In the genomic region with DNA sequence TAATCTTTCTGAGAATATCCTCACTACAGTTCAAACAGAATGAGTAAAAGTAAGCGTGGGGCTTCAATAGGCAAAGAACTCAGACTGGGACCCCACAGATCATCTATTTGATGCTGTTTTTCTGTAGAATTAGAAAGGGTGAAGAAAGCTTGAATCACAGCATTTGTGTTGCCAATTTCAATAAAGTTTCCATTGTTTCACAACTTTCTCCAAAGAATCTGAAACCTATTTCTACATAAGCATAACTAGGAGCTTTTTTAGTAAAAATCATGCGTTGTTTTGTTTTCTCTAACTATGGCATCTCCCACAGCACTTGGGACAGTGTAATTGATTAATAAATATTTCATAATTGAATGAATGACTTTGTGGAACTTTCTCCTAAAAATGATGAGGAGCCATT, we compare ENCODE assay signal across 24 cellular contexts. TPM values are rescaled to one million over a fixed set of nuclear protein-coding genes. Genes with fewer than 3 reads are reported as not detected.
DNase-seq lines count a peak whose midpoint lies in the region; ATAC-seq, FAIRE-seq and TF ChIP-seq lines count a peak whose summit lies in the region.
"Had no signal": no experiment of that assay in that cellular context is flagged by ENCODE, and none has a peak within 500 bp of the region (broad histone marks: within the 10 kb centered on the region; RNA-seq: fewer than 3 reads in every experiment).

No MANE protein-coding gene starts in this region.

- dilution Hi-C loops in IMR-90 (cut with HindIII; ENCODE audit: low sequenced_read_pairs, unreplicated experiment) = no loop called here

- no TSS peak for BruUV-seq in IMR-90 (replicated peaks; lab: Mats Ljungman, UMichigan)

- H4K91ac ChIP-seq in IMR-90 (ENCODE audit: insufficient read depth, low read depth, low read length) (no peak overlapping the region), H1 (replicated peaks; ENCODE audit: insufficient read length, low read length) (no peak overlapping the region)

- H4K5ac ChIP-seq in IMR-90 (ENCODE audit: low read depth, low read length) (no peak overlapping the region), H1 (ENCODE audit: insufficient read length, low read depth, low read length) (no peak overlapping the region)

- no peak overlapping the region for H3K9ac ChIP-seq in IMR-90 (ENCODE audit: low read depth, low read length)
- H3K9ac ChIP-seq in H1 (replicated peaks in 1 of 4; ENCODE audit: extremely low read depth in 1 of 4, low read depth in 3 of 4, low read length in 3 of 4) = no peak overlapping the region

- H3K9me1 ChIP-seq in IMR-90 (ENCODE audit: insufficient read depth, low read length) = no peaks in the 10 kb centered on the region; the same call in 1 of the 2 replicates

- no peak overlapping the region for H4K8ac ChIP-seq in IMR-90 (ENCODE audit: low read depth in 2 of 2, low read length in 2 of 2)
- H4K8ac ChIP-seq in H1 (ENCODE audit: extremely low read depth, insufficient read depth, low read length) = no peak overlapping the region

- peaks cover 5% of the 10 kb centered on the region for H3K4me1 ChIP-seq in IMR-90 (ENCODE audit: control insufficient read depth, insufficient read depth, low read length)
- 0 out of 7 replicates have a peak, but pooled peaks cover 0 to 2% (median 0%) of the 10 kb centered on the region in 4 experiments for H3K4me1 ChIP-seq in H1 (replicated peaks in 1 of 4; ENCODE audit: control insufficient read depth in 3 of 4, insufficient read depth in 4 of 4, low read length in 3 of 4)
- H3K4me1 ChIP-seq in vagina = peaks cover 8% of the 10 kb centered on the region
- H3K4me1 ChIP-seq: HAP-1 had no signal

- H3K27me3 ChIP-seq in IMR-90 (ENCODE audit: control insufficient read depth, insufficient read depth, low read length) = no peaks in the 10 kb centered on the region
- H3K27me3 ChIP-seq in H1 (replicated peaks in 1 of 4; ENCODE audit: control insufficient read depth in 3 of 4, extremely low read depth in 1 of 4, insufficient read depth in 3 of 4, low read length in 3 of 4) = no peaks in the 10 kb centered on the region
- H3K27me3 ChIP-seq in vagina = no peaks in the 10 kb centered on the region

- no peaks in the 10 kb centered on the region; the same call in 1 of the 2 replicates for H3K23me2 ChIP-seq in H1 (ENCODE audit: low read depth, low read length)

- ATAC-seq in IMR-90 (ENCODE audit: low read depth) = no peak
- no peak for ATAC-seq in HG02938 (IDR thresholded peaks at IDR 0.05; ENCODE audit: unreplicated experiment)
- ATAC-seq: GM23338 had no signal

- in situ Hi-C loops in IMR-90 (cut with MboI; ENCODE audit: low sequenced_read_pairs) = no loop called here

- CTCF ChIA-PET in IMR-90 (lab: Yijun Ruan, JAX) (no interaction called here), H1 (lab: Charles Lee; ENCODE audit: partially characterized antibody) (interaction anchor here (1.0 kb wide), 1 partner anchor 306 kb away, joined by 6 read pairs; no protein-coding TSS in a partner anchor)

- no peak overlapping the region for H3K56ac ChIP-seq in IMR-90 (ENCODE audit: extremely low read depth, insufficient read depth, low read length)
- H3K56ac ChIP-seq in H1 (replicated peaks; ENCODE audit: insufficient read length, low read depth, low read length) = no peak overlapping the region

- H3K9me3 ChIP-seq in IMR-90 (ENCODE audit: control insufficient read depth, insufficient read depth, low read length) (no peaks in the 10 kb centered on the region), H1 (ENCODE audit: insufficient read depth in 2 of 2, low read depth in 1 of 2, low read length in 1 of 2) (peaks cover 2 to 4% of the 10 kb centered on the region in 2 experiments; a peak in 1 of 4 replicates), vagina (no peaks in the 10 kb centered on the region)
- H3K9me3 ChIP-seq: HAP-1 had no signal

- no peak overlapping the region for H3K14ac ChIP-seq in IMR-90 (replicated peaks; ENCODE audit: low read depth, low read length)
- no peak overlapping the region for H3K14ac ChIP-seq in H1 (ENCODE audit: insufficient read length)

- H2BK5ac ChIP-seq in IMR-90 (ENCODE audit: low read depth, low read length, poor library complexity, severe bottlenecking) (no peak overlapping the region), H1 (ENCODE audit: low read depth, low read length) (no peak overlapping the region)

- H3K23ac ChIP-seq in IMR-90 (ENCODE audit: low read depth, low read length) = no peak overlapping the region
- no peak overlapping the region for H3K23ac ChIP-seq in H1 (ENCODE audit: insufficient read length)

- H3K4ac ChIP-seq in IMR-90 (ENCODE audit: low read depth, low read length) = no peak overlapping the region
- no peak overlapping the region for H3K4ac ChIP-seq in H1 (replicated peaks; ENCODE audit: insufficient read length, low read depth, low read length)

- peak overlapping the region; percentile 42; the same call in 2 of the 3 replicates for H2BK15ac ChIP-seq in IMR-90 (ENCODE audit: low read depth, low read length)
- H2BK15ac ChIP-seq in H1 (ENCODE audit: low read length) = no peak overlapping the region

- TF ChIP-seq RAD21 in IMR-90 (IDR thresholded peaks at IDR 0.05; ENCODE audit: low read length) (no peak), H1 (IDR thresholded peaks at IDR 0.05 in 1 of 2, conservative IDR thresholded peaks at IDR 0.05 in 1 of 2; ENCODE audit: low read depth in 2 of 2, low read length in 2 of 2) (no peak)

- no peak for FAIRE-seq in H1 (lab: Jason Lieb, UNC)
- FAIRE-seq: A204.1, GM18507 had no signal

- WGBS in IMR-90 (ENCODE audit: extremely low coverage in 2 of 2, insufficient read length in 1 of 2), 2 experiments = no CpG with 5 or more reads among the region's 2 CpGs
- 93% methylated on average over 2 of the region's 2 CpGs; no CpG with 5 or more reads in 1 of the 2 experiments for WGBS in H1 (ENCODE audit: extremely low coverage in 1 of 2, insufficient coverage in 1 of 2, insufficient read length in 1 of 2, insufficient replicate concordance in 2 of 2, low coverage in 1 of 2, low lambda C conversion rate in 2 of 2, missing lambda C conversion rate in 1 of 2), 2 experiments

- H3K79me1 ChIP-seq in IMR-90 (ENCODE audit: low read depth in 1 of 2, low read length in 2 of 2) (no peaks in the 10 kb centered on the region), H1 (ENCODE audit: low read depth, low read length) (no peaks in the 10 kb centered on the region)

- intact Hi-C loops in IMR-90 (cut with micrococcal nuclease) = no loop called here
- intact Hi-C loops in vagina (cut with DNase I) = no loop called here

- H2BK120ac ChIP-seq in IMR-90 (ENCODE audit: low read depth, low read length) (peak overlapping the region; percentile 65; the same call in 1 of the 2 replicates), H1 (replicated peaks; ENCODE audit: low read depth, low read length) (no peak overlapping the region)

- no peak overlapping the region for H3K4me2 ChIP-seq in IMR-90 (ENCODE audit: low read depth, low read length)
- no peak overlapping the region for H3K4me2 ChIP-seq in H1 (ENCODE audit: insufficient read depth in 1 of 2, low read depth in 2 of 2, low read length in 2 of 2)
- H3K4me2 ChIP-seq: GM23338 had no signal

- no peaks in the 10 kb centered on the region for H3K79me2 ChIP-seq in H1 (ENCODE audit: control insufficient read depth in 1 of 2, insufficient read depth in 2 of 2, low read length in 2 of 2)

- H4K20me1 ChIP-seq in IMR-90 (ENCODE audit: insufficient read depth, low read length) (no peaks in the 10 kb centered on the region), H1 (replicated peaks in 1 of 2; ENCODE audit: control insufficient read depth in 1 of 2, insufficient read depth in 2 of 2, low read length in 2 of 2) (no peaks in the 10 kb centered on the region)

- DNase-seq in AG10803 (ENCODE audit: low read depth) = peak; percentile 40
- no peak for DNase-seq in IMR-90
- DNase-seq in H1 (ENCODE audit: low read depth in 1 of 2, low spot score in 2 of 2) = no peak
- peak; percentile 67 for DNase-seq in fibroblast of the aortic adventitia (ENCODE audit: low read depth)
- no peak for DNase-seq in NCI-H524 treated with DMSO at 0.1 percent for 48 hours (lab: John Stamatoyannopoulos, UW)
- no peak for DNase-seq in vagina (ENCODE audit: extremely low spot score in 2 of 2)
- no peak for DNase-seq in putamen (ENCODE audit: low spot score)
- DNase-seq: C1 segment of cervical spinal cord; CD4-positive, alpha-beta memory T cell; COR-L47; Karpas-422; NCI-H1092 treated with DMSO at 0.1 percent for 48 hours; NCI-H1436; NCI-H1930; NCI-H2107; NCI-H524; NCI-H774; Right ventricle myocardium superior had no signal

- no peak overlapping the region for H3K27ac ChIP-seq in IMR-90 (ENCODE audit: insufficient read depth, low read length)
- H3K27ac ChIP-seq in H1 (ENCODE audit: low read depth, low read length) = no peak overlapping the region
- H3K27ac ChIP-seq in vagina = no peak overlapping the region
- H3K27ac ChIP-seq: HL-60 had no signal

- H3K4me3 ChIP-seq in AG10803 (ENCODE audit: low read length) (no peak overlapping the region), IMR-90 (ENCODE audit: insufficient read depth, low read depth, low read length) (no peak overlapping the region), H1 (ENCODE audit: extremely low read depth in 1 of 4, insufficient read depth in 2 of 4, low read depth in 3 of 4, low read length in 4 of 4) (no peak overlapping the region), fibroblast of the aortic adventitia (ENCODE audit: low read depth, low read length) (no peak overlapping the region), vagina (no peak overlapping the region)
- H3K4me3 ChIP-seq: GM23338, HAP-1 had no signal

- no peak overlapping the region for H2AK9ac ChIP-seq in IMR-90 (replicated peaks; ENCODE audit: low read depth, low read length, poor library complexity)

- no peaks in the 10 kb centered on the region for H3K36me3 ChIP-seq in IMR-90 (ENCODE audit: control insufficient read depth, insufficient read depth, low read length)
- no peaks in the 10 kb centered on the region for H3K36me3 ChIP-seq in H1 (ENCODE audit: control insufficient read depth in 2 of 4, insufficient read depth in 4 of 4, low read length in 3 of 4)
- H3K36me3 ChIP-seq in vagina = no peaks in the 10 kb centered on the region
- H3K36me3 ChIP-seq: HAP-1 had no signal

- TF ChIP-seq POLR2A in IMR-90 (IDR thresholded peaks at IDR 0.05; ENCODE audit: low read depth, low read length) (no peak), H1 (IDR thresholded peaks at IDR 0.05; ENCODE audit: control extremely low read depth in 1 of 2, low read depth in 2 of 2, low read length in 2 of 2) (no peak), vagina (IDR thresholded peaks at IDR 0.05) (no peak)

- TF ChIP-seq CTCF in AG10803 (conservative IDR thresholded peaks at IDR 0.05; ENCODE audit: low read length) (no peak), IMR-90 (conservative IDR thresholded peaks at IDR 0.05; ENCODE audit: low read depth, low read length) (no peak), H1 (IDR thresholded peaks at IDR 0.05; ENCODE audit: control extremely low read depth in 1 of 3, insufficient read depth in 1 of 3, low read depth in 1 of 3, low read length in 3 of 3) (no peak), fibroblast of the aortic adventitia (IDR thresholded peaks at IDR 0.05; ENCODE audit: insufficient read depth, low read length) (no peak), vagina (IDR thresholded peaks at IDR 0.05) (no peak)

- H2AFZ ChIP-seq in IMR-90 (replicated peaks; ENCODE audit: low read length, poor library complexity) (no peak overlapping the region), H1 (ENCODE audit: low read length) (peak overlapping the region; percentile 74; the same call in 1 of the 2 replicates)
- H2AFZ ChIP-seq: GM23338 had no signal

- POLR2A ChIA-PET in IMR-90 (lab: Charles Lee; ENCODE audit: unreplicated experiment) (no interaction called here), H1 (lab: Charles Lee; ENCODE audit: partially characterized antibody) (no interaction called here)

- no peak for TF ChIP-seq EP300 in H1 (IDR thresholded peaks at IDR 0.05; ENCODE audit: borderline replicate concordance in 1 of 2, low read depth in 2 of 2, low read length in 2 of 2)

- no peak overlapping the region for H2AK5ac ChIP-seq in IMR-90 (ENCODE audit: low read depth, low read length)
- H2AK5ac ChIP-seq in H1 (ENCODE audit: low read depth, low read length) = no peak overlapping the region

- H2BK20ac ChIP-seq in IMR-90 (ENCODE audit: low read depth, low read length) (no peak overlapping the region), H1 (ENCODE audit: low read length) (no peak overlapping the region)

- no peak overlapping the region for H2BK12ac ChIP-seq in H1 (ENCODE audit: low read depth, low read length)

- H3K18ac ChIP-seq in IMR-90 (ENCODE audit: low read depth, low read length) (no peak overlapping the region), H1 (ENCODE audit: extremely low read depth, low read length) (no peak overlapping the region)

RNA-seq across cellular contexts. Expression of gene NEDD1, which starts 16.7 kb away (rescaled TPM):
- total RNA-seq in IMR-90 (2012; rRNA removed) = 48.0 and 60.5 TPM in 2 replicates
- polyA plus RNA-seq in IMR-90 (2012; rRNA removed) = 8.1 and 10.0 TPM in 2 replicates
- 1.4 and 1.7 TPM in 2 replicates for polyA plus RNA-seq in IMR-90 (2012; cell fraction: cytosol; rRNA removed)
- 0.87 and 6.3 TPM in 2 replicates for polyA plus RNA-seq in IMR-90 (2012; cell fraction: nucleus; rRNA removed; ENCODE audit: low replicate concordance)
- 20.9 and 26.6 TPM in 2 replicates for total RNA-seq in H1 (2021; fragmentation: NEBNext Ultra II Directional; extraction: Animal tissue kit (Norgen Biotek cat#: 25700))
- 6.9 and 9.0 TPM in 2 replicates for polyA plus RNA-seq in H1 (2011; rRNA removed)
- polyA plus RNA-seq in H1 (2011; cell fraction: cytosol; rRNA removed) = 10.1 TPM
- polyA plus RNA-seq in H1 (2011; cell fraction: nucleus; rRNA removed) = 7.7 TPM
- polyA plus RNA-seq in H1 (2012, experiment 1 of 2) = 12.4 to 17.5 TPM (median 15.1 TPM) in 4 replicates
- polyA plus RNA-seq in H1 (2012, experiment 2 of 2) = 0.64 TPM
- polyA plus RNA-seq in H1 (2013, experiment 1 of 2) = 16.5 TPM
- 19.1 TPM for polyA plus RNA-seq in H1 (2013, experiment 2 of 2)
- 37.0 and 63.1 TPM in 2 replicates for polyA minus RNA-seq in H1 (2011; rRNA and poly(A)+ RNA removed)
- polyA minus RNA-seq in H1 (2011; cell fraction: cytosol; rRNA and poly(A)+ RNA removed) = 21.8 TPM
- 22.9 TPM for polyA minus RNA-seq in H1 (2011; cell fraction: nucleus; rRNA and poly(A)+ RNA removed)
- 13.7 and 45.4 TPM in 2 replicates for total RNA-seq in fibroblast of the aortic adventitia (ENCODE audit: low replicate concordance)
- 10.1 TPM for total RNA-seq in vagina

Comparison
In these comparisons a context has a peak if more than half of its experiments do, and no peak if none do; other contexts are left out.
1. DNase-seq: peak in AG10803 (single experiment) and fibroblast of the aortic adventitia (single experiment); none in IMR-90 (single experiment), H1 (0 of 2), NCI-H524 treated with DMSO at 0.1 percent for 48 hours (single experiment), vagina (0 of 2) and putamen (single experiment).